Comparison of ENCODE assay signal across 1 cellular context in genomic region chr11:67416416-67417335, GRCh38.
TF ChIP-seq lines count a peak whose summit lies in the region.

No MANE protein-coding gene starts in this region.

TF ChIP-seq in HEK293, 187 proteins besides CTCF, POLR2A, EP300 and RAD21 (continued from another document):
- no peak for TF ChIP-seq ZNF266 (tag by site-specific recombination; IDR thresholded peaks at IDR 0.05; ENCODE audit: low read depth)
- no peak for TF ChIP-seq ZNF37A (tag by site-specific recombination; IDR thresholded peaks at IDR 0.05)
- no peak for TF ChIP-seq ZNF174 (tag by site-specific recombination; IDR thresholded peaks at IDR 0.05)
- no peak for TF ChIP-seq ZNF121 (tag by site-specific recombination; IDR thresholded peaks at IDR 0.05)
- TF ChIP-seq RBAK (tag by site-specific recombination; IDR thresholded peaks at IDR 0.05), result no peak
- TF ChIP-seq ATF2 (tag by site-specific recombination; IDR thresholded peaks at IDR 0.05; ENCODE audit: low read depth), result no peak
- no peak for TF ChIP-seq ZNF311 (tag by site-specific recombination; IDR thresholded peaks at IDR 0.05; ENCODE audit: borderline replicate concordance)
- no peak for TF ChIP-seq ZNF23 (tag by site-specific recombination; IDR thresholded peaks at IDR 0.05; ENCODE audit: borderline replicate concordance)
- no peak for TF ChIP-seq ZNF433 (tag by site-specific recombination; IDR thresholded peaks at IDR 0.05; ENCODE audit: low read depth)
- TF ChIP-seq, protein P1, sequence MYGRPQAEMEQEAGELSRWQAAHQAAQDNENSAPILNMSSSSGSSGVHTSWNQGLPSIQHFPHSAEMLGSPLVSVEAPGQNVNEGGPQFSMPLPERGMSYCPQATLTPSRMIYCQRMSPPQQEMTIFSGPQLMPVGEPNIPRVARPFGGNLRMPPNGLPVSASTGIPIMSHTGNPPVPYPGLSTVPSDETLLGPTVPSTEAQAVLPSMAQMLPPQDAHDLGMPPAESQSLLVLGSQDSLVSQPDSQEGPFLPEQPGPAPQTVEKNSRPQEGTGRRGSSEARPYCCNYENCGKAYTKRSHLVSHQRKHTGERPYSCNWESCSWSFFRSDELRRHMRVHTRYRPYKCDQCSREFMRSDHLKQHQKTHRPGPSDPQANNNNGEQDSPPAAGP (tag by site-specific recombination; IDR thresholded peaks at IDR 0.05), result no peak
- TF ChIP-seq AEBP2 (tag by site-specific recombination; IDR thresholded peaks at IDR 0.05; ENCODE audit: borderline replicate concordance), result no peak
- TF ChIP-seq ZNF138 (tag by site-specific recombination; IDR thresholded peaks at IDR 0.05; ENCODE audit: borderline replicate concordance), result no peak
- TF ChIP-seq ZXDB (tag by site-specific recombination; IDR thresholded peaks at IDR 0.05), result 0 out of 2 replicates have a peak, but pooled peaks have one; percentile 21
- TF ChIP-seq ZNF10 (tag by site-specific recombination; IDR thresholded peaks at IDR 0.05), result no peak
- no peak for TF ChIP-seq SCRT2 (tag by site-specific recombination; IDR thresholded peaks at IDR 0.05)
- TF ChIP-seq ZNF211 (tag by site-specific recombination; IDR thresholded peaks at IDR 0.05; ENCODE audit: low read depth), result no peak
- TF ChIP-seq, protein P2, sequence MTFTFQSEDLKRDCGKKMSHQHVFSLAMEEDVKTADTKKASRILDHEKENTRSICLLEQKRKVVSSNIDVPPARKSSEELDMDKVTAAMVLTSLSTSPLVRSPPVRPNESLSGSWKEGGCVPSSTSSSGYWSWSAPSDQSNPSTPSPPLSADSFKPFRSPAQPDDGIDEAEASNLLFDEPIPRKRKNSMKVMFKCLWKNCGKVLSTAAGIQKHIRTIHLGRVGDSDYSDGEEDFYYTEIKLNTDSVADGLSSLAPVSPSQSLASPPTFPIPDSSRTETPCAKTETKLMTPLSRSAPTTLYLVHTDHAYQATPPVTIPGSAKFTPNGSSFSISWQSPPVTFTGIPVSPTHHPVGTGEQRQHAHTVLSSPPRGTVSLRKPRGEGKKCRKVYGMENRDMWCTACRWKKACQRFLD (tag by site-specific recombination; IDR thresholded peaks at IDR 0.05), result no peak
- no peak for TF ChIP-seq ZNF2 (tag by site-specific recombination; IDR thresholded peaks at IDR 0.05)
- TF ChIP-seq ZNF791 (tag by site-specific recombination; IDR thresholded peaks at IDR 0.05), result no peak
- TF ChIP-seq ZNF335 (tag by site-specific recombination; conservative IDR thresholded peaks at IDR 0.05), result no peak
- no peak for TF ChIP-seq ZNF660 (tag by site-specific recombination; IDR thresholded peaks at IDR 0.05)
- TF ChIP-seq ZNF561 (tag by site-specific recombination; IDR thresholded peaks at IDR 0.05; ENCODE audit: borderline replicate concordance), result peak; percentile 21; the same call in 1 of the 2 replicates
- TF ChIP-seq KLF1 (tag by site-specific recombination; IDR thresholded peaks at IDR 0.05), result peak; percentile 59
- TF ChIP-seq ZNF157 (tag by site-specific recombination; IDR thresholded peaks at IDR 0.05), result no peak
- TF ChIP-seq ZNF560 (tag by site-specific recombination; IDR thresholded peaks at IDR 0.05; ENCODE audit: borderline replicate concordance), result no peak
- TF ChIP-seq ZNF624 (tag by site-specific recombination; IDR thresholded peaks at IDR 0.05), result no peak
- no peak for TF ChIP-seq KLF10 (tag by site-specific recombination; IDR thresholded peaks at IDR 0.05)
- no peak for TF ChIP-seq SP7 (tag by site-specific recombination; IDR thresholded peaks at IDR 0.05)
- no peak for TF ChIP-seq ZNF423 (tag by site-specific recombination; IDR thresholded peaks at IDR 0.05)
- TF ChIP-seq, protein P3, sequence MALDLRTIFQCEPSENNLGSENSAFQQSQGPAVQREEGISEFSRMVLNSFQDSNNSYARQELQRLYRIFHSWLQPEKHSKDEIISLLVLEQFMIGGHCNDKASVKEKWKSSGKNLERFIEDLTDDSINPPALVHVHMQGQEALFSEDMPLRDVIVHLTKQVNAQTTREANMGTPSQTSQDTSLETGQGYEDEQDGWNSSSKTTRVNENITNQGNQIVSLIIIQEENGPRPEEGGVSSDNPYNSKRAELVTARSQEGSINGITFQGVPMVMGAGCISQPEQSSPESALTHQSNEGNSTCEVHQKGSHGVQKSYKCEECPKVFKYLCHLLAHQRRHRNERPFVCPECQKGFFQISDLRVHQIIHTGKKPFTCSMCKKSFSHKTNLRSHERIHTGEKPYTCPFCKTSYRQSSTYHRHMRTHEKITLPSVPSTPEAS (tag by site-specific recombination; IDR thresholded peaks at IDR 0.05), result no peak
- TF ChIP-seq ZNF133 (tag by site-specific recombination; IDR thresholded peaks at IDR 0.05), result no peak
- TF ChIP-seq ZNF302 (tag by site-specific recombination; IDR thresholded peaks at IDR 0.05; ENCODE audit: low read depth), result no peak
- no peak for TF ChIP-seq ZNF175 (tag by site-specific recombination; IDR thresholded peaks at IDR 0.05)
- TF ChIP-seq BCL11B (tag by site-specific recombination; IDR thresholded peaks at IDR 0.05; ENCODE audit: low read depth), result no peak
- TF ChIP-seq, protein P4, sequence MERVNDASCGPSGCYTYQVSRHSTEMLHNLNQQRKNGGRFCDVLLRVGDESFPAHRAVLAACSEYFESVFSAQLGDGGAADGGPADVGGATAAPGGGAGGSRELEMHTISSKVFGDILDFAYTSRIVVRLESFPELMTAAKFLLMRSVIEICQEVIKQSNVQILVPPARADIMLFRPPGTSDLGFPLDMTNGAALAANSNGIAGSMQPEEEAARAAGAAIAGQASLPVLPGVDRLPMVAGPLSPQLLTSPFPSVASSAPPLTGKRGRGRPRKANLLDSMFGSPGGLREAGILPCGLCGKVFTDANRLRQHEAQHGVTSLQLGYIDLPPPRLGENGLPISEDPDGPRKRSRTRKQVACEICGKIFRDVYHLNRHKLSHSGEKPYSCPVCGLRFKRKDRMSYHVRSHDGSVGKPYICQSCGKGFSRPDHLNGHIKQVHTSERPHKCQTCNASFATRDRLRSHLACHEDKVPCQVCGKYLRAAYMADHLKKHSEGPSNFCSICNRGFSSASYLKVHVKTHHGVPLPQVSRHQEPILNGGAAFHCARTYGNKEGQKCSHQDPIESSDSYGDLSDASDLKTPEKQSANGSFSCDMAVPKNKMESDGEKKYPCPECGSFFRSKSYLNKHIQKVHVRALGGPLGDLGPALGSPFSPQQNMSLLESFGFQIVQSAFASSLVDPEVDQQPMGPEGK (tag by site-specific recombination; IDR thresholded peaks at IDR 0.05), result peak; percentile 69
- TF ChIP-seq OSR2 (tag by site-specific recombination; IDR thresholded peaks at IDR 0.05), result peak; percentile 68; the same call in 1 of the 2 replicates
- no peak for TF ChIP-seq ZNF670 (tag by site-specific recombination; IDR thresholded peaks at IDR 0.05; ENCODE audit: low read depth)
- TF ChIP-seq ZNF449 (tag by site-specific recombination; IDR thresholded peaks at IDR 0.05), result 0 out of 2 replicates have a peak, but pooled peaks have one; percentile 10
